In genomic region chr3:52218953-52219650, GRCh38 we compare ENCODE assay signal across 10 cellular contexts. TPM values are rescaled to one million over a fixed set of nuclear protein-coding genes. Genes with fewer than 3 reads are reported as not detected.
DNase-seq lines count a peak whose midpoint lies in the region; TF ChIP-seq lines count a peak whose summit lies in the region.
"Had no signal": no experiment of that assay in that cellular context is flagged by ENCODE, and none has a peak within 500 bp of the region (broad histone marks: within the 10 kb centered on the region; RNA-seq: fewer than 3 reads in every experiment).

No MANE protein-coding gene starts in this region.

- peak overlapping the region; percentile 43 for H3K4me3 ChIP-seq in PC-9
- no peak overlapping the region for H3K4me3 ChIP-seq in epithelial cell of esophagus (ENCODE audit: low read length)
- H3K4me3 ChIP-seq in trophoblast cell (ENCODE audit: low read depth, low read length), result no peak overlapping the region

- CTCF ChIA-PET in PC-9 (lab: Charles Lee), result interaction anchor here (0.6 to 1.5 kb wide), 7 partner anchors 18 to 891 kb away, joined by 3 to 16 read pairs (median 4); no protein-coding TSS in a partner anchor

- H3K23ac ChIP-seq in trophoblast cell (ENCODE audit: low read length), result no peak overlapping the region

- peak overlapping the region; percentile 51 for H2BK12ac ChIP-seq in trophoblast cell (ENCODE audit: low read length)

- H3K27me3 ChIP-seq in PC-9 (ENCODE audit: insufficient read depth, low read depth) (no peaks in the 10 kb centered on the region), trophoblast cell (ENCODE audit: insufficient read depth, low read length) (no peaks in the 10 kb centered on the region)

- no peaks in the 10 kb centered on the region; the same call in 1 of the 2 replicates for H3K79me2 ChIP-seq in PC-9 (ENCODE audit: low read depth)
- H3K79me2 ChIP-seq in trophoblast cell (ENCODE audit: control insufficient read depth, insufficient read depth, low read length, poor library complexity), result no peaks in the 10 kb centered on the region

- intact Hi-C loops in PC-9 (cut with micrococcal nuclease; ENCODE audit: unreplicated experiment), result loop anchor here (5.0 kb wide), 3 partner anchors 68 to 233 kb away; partner anchors contain the start of genes GLYCTK and TNNC1

- H3K18ac ChIP-seq in trophoblast cell (ENCODE audit: low read length), result peak overlapping the region; percentile 51

- peaks cover 8% of the 10 kb centered on the region for H3K79me1 ChIP-seq in trophoblast cell (ENCODE audit: low read length)

- H2AFZ ChIP-seq in PC-9 (no peak overlapping the region), trophoblast cell (ENCODE audit: insufficient read depth, low read length, poor library complexity) (peak overlapping the region; percentile 24)

- peak overlapping the region; percentile 69 for H3K4me2 ChIP-seq in PC-9
- H3K4me2 ChIP-seq in trophoblast cell (ENCODE audit: low read length), result peak overlapping the region; percentile 28

- no peaks in the 10 kb centered on the region for H3K9me3 ChIP-seq in PC-9 (ENCODE audit: insufficient read depth, low read depth)
- peaks cover 3% of the 10 kb centered on the region for H3K9me3 ChIP-seq in trophoblast cell (ENCODE audit: insufficient read depth, low read depth, low read length)

- H3K36me3 ChIP-seq in PC-9 (ENCODE audit: low read depth) (peaks cover 5% of the 10 kb centered on the region; the same call in 1 of the 2 replicates), trophoblast cell (ENCODE audit: control insufficient read depth in 1 of 2, insufficient read depth in 2 of 2, low read length in 2 of 2) (peaks cover 15 to 16% of the 10 kb centered on the region in 2 experiments)

- peak overlapping the region; percentile 97 for H3K27ac ChIP-seq in PC-9
- H3K27ac ChIP-seq in trophoblast cell (ENCODE audit: low read depth, low read length), result peak overlapping the region; percentile 71

- no peak overlapping the region for H3K4ac ChIP-seq in trophoblast cell (ENCODE audit: low read depth, low read length)

- peaks cover 66% of the 10 kb centered on the region for H3K4me1 ChIP-seq in PC-9 (replicated peaks; ENCODE audit: insufficient read depth)
- H3K4me1 ChIP-seq in trophoblast cell (ENCODE audit: control insufficient read depth in 1 of 2, insufficient read depth in 2 of 2, low read length in 2 of 2), result peaks cover 22 to 37% of the 10 kb centered on the region in 2 experiments

- H4K12ac ChIP-seq in trophoblast cell (ENCODE audit: low read depth, low read length), result no peak overlapping the region

- no peak overlapping the region for H3K9ac ChIP-seq in trophoblast cell (ENCODE audit: low read length)

- H2AK5ac ChIP-seq in trophoblast cell (ENCODE audit: low read length), result peak overlapping the region; percentile 50

- WGBS in trophoblast cell (ENCODE audit: extremely low coverage, insufficient coverage, insufficient read length), result no CpG with 5 or more reads among the region's 6 CpGs

- no TSS peak for BruUV-seq in PC-9 (replicated peaks; lab: Mats Ljungman, UMichigan)

- peak overlapping the region; percentile 36 for H3K14ac ChIP-seq in trophoblast cell (ENCODE audit: low read length)

- H2BK5ac ChIP-seq in trophoblast cell (ENCODE audit: low read depth, low read length, poor library complexity), result peak overlapping the region; percentile 58

- DNase-seq in CMK (ENCODE audit: low read depth) (peak; percentile 66), PC-9 (peak; percentile 85 to 90), epithelial cell of esophagus (ENCODE audit: low read depth) (peak; percentile 39), trophoblast cell (peak; percentile 86 to 92), H4 (ENCODE audit: low spot score) (no peak), T-helper 9 cell (no peak), NCI-H226 (no peak)
- no peak for DNase-seq in stimulated activated CD8-positive, alpha-beta memory T cell treated with anti-CD3 and anti-CD28 coated beads, Interleukin-4, amount 100 ng/mL, for 48 hours
- DNase-seq: activated naive CD4-positive, alpha-beta T cell treated with Interleukin-2 at 50 U/mL for 16 hours; stimulated activated CD4-positive, alpha-beta T cell treated with anti-CD3 and anti-CD28 coated beads, Interleukin-2, amount 100 ng/mL, for 48 hours had no signal

- H4K8ac ChIP-seq in trophoblast cell (ENCODE audit: low read depth, low read length), result peak overlapping the region; percentile 15

- H2BK120ac ChIP-seq in trophoblast cell (ENCODE audit: insufficient read depth, low read length, poor library complexity), result peak overlapping the region; percentile 67

- H4K20me1 ChIP-seq in PC-9 (ENCODE audit: insufficient read depth), result no peaks in the 10 kb centered on the region

- H3K9me2 ChIP-seq in PC-9 (ENCODE audit: insufficient read depth), result no peaks in the 10 kb centered on the region

- H3F3A ChIP-seq in PC-9 (ENCODE audit: insufficient read depth, low read depth), result peaks cover 43% of the 10 kb centered on the region

- no peak for TF ChIP-seq CTCF in PC-9 (conservative IDR thresholded peaks at IDR 0.05)
- TF ChIP-seq CTCF in epithelial cell of esophagus (IDR thresholded peaks at IDR 0.05; ENCODE audit: insufficient read depth, low read depth, low read length, missing control alignments), result no peak

- POLR2A ChIA-PET in PC-9 (lab: Charles Lee; ENCODE audit: unreplicated experiment), result interaction anchor here (0.7 kb wide), 4 partner anchors 18 to 719 kb away, joined by 3 to 20 read pairs (median 4); partner anchors contain the start of genes GLYCTK and RRP9

- H4K91ac ChIP-seq in trophoblast cell (ENCODE audit: low read depth, low read length), result peak overlapping the region; percentile 79

RNA-seq across cellular contexts. Expression of gene TLR9, which starts 6.3 kb away (rescaled TPM):
- total RNA-seq in PC-9 (2021), result 0.30 and 0.44 TPM in 2 replicates
- polyA plus RNA-seq in trophoblast cell (2013), result 0.04 and 0.10 TPM in 2 replicates
- not detected in 2 replicates for total RNA-seq in H4 (2014; rRNA removed; shearing (Covaris generic))

RNA-seq across cellular contexts. Expression of gene TWF2, which starts 19.9 kb away (rescaled TPM):
- 102 and 115 TPM in 2 replicates for total RNA-seq in PC-9 (2021)
- 39.5 and 39.9 TPM in 2 replicates for polyA plus RNA-seq in trophoblast cell (2013)
- total RNA-seq in H4 (2014; rRNA removed; shearing (Covaris generic)), result 67.0 and 78.4 TPM in 2 replicates

RNA-seq across cellular contexts. Expression of gene ALAS1, which starts 21.1 kb away (rescaled TPM):
- 61.9 and 71.2 TPM in 2 replicates for total RNA-seq in PC-9 (2021)
- polyA plus RNA-seq in trophoblast cell (2013), result 117 and 125 TPM in 2 replicates
- 28.5 and 37.4 TPM in 2 replicates for total RNA-seq in H4 (2014; rRNA removed; shearing (Covaris generic))

RNA-seq across cellular contexts. Expression of gene PPM1M, which starts 26.5 kb away (rescaled TPM):
- total RNA-seq in PC-9 (2021), result 16.2 TPM in 2 replicates
- polyA plus RNA-seq in trophoblast cell (2013), result 3.0 and 3.5 TPM in 2 replicates
- total RNA-seq in H4 (2014; rRNA removed; shearing (Covaris generic)), result 4.4 and 5.6 TPM in 2 replicates

RNA-seq across cellular contexts. Expression of gene WDR82, which starts 59.3 kb away (rescaled TPM):
- total RNA-seq in PC-9 (2021), result 34.2 and 44.5 TPM in 2 replicates
- polyA plus RNA-seq in trophoblast cell (2013), result 30.8 and 31.8 TPM in 2 replicates
- total RNA-seq in H4 (2014; rRNA removed; shearing (Covaris generic)), result 29.0 and 33.7 TPM in 2 replicates

Comparison
In these comparisons a context has a peak if more than half of its experiments do, and no peak if none do; other contexts are left out.
1. DNase-seq: peak in CMK (single experiment), PC-9 (2 of 2), epithelial cell of esophagus (single experiment) and trophoblast cell (2 of 2); none in H4 (single experiment), T-helper 9 cell (single experiment), NCI-H226 (single experiment) and stimulated activated CD8-positive, alpha-beta memory T cell treated with anti-CD3 and anti-CD28 coated beads, Interleukin-4, amount 100 ng/mL, for 48 hours (single experiment).